1 cellular context compared by ENCODE assay signal in the genomic region with DNA sequence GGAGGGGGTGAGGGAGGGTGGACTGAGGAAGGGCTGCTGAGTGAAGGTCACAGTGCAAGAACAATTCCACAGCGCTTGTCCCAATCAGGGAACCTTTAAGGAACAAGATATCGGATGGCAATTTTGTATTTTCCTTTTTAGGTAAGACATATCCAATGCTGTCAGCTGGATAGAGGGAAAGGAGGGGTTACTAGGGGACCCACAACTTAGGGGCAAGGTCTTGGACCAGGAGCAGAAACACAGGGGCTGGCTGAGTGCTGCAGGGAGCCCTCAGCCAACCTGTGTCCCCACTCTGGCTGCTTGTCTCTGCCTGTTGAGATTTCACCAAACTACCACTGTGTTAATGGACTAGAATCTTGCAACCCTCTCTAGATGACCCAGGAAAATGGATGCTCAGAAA.
TF ChIP-seq lines count a peak whose summit lies in the region.

No MANE protein-coding gene starts in this region.

TF ChIP-seq in K562, 482 proteins besides CTCF, POLR2A, EP300 and RAD21:
- TF ChIP-seq TEAD2 (tag; IDR thresholded peaks at IDR 0.05), result no peak
- no peak for TF ChIP-seq LCOR (CRISPR knock-in tag; IDR thresholded peaks at IDR 0.05)
- no peak for TF ChIP-seq NCOA4 (IDR thresholded peaks at IDR 0.05; ENCODE audit: partially characterized antibody)
- TF ChIP-seq, protein P1, sequence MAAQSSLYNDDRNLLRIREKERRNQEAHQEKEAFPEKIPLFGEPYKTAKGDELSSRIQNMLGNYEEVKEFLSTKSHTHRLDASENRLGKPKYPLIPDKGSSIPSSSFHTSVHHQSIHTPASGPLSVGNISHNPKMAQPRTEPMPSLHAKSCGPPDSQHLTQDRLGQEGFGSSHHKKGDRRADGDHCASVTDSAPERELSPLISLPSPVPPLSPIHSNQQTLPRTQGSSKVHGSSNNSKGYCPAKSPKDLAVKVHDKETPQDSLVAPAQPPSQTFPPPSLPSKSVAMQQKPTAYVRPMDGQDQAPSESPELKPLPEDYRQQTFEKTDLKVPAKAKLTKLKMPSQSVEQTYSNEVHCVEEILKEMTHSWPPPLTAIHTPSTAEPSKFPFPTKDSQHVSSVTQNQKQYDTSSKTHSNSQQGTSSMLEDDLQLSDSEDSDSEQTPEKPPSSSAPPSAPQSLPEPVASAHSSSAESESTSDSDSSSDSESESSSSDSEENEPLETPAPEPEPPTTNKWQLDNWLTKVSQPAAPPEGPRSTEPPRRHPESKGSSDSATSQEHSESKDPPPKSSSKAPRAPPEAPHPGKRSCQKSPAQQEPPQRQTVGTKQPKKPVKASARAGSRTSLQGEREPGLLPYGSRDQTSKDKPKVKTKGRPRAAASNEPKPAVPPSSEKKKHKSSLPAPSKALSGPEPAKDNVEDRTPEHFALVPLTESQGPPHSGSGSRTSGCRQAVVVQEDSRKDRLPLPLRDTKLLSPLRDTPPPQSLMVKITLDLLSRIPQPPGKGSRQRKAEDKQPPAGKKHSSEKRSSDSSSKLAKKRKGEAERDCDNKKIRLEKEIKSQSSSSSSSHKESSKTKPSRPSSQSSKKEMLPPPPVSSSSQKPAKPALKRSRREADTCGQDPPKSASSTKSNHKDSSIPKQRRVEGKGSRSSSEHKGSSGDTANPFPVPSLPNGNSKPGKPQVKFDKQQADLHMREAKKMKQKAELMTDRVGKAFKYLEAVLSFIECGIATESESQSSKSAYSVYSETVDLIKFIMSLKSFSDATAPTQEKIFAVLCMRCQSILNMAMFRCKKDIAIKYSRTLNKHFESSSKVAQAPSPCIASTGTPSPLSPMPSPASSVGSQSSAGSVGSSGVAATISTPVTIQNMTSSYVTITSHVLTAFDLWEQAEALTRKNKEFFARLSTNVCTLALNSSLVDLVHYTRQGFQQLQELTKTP (IDR thresholded peaks at IDR 0.05; ENCODE audit: low read depth in 1 of 2, partially characterized antibody in 2 of 2), result no peak
- TF ChIP-seq HNRNPUL1 (IDR thresholded peaks at IDR 0.05; ENCODE audit: low read length), result no peak
- TF ChIP-seq TOE1 (IDR thresholded peaks at IDR 0.05; ENCODE audit: borderline replicate concordance), result no peak
- TF ChIP-seq TOE1 (CRISPR knock-in tag; IDR thresholded peaks at IDR 0.05; ENCODE audit: borderline replicate concordance, low read depth), result no peak
- no peak for TF ChIP-seq BDP1 (IDR thresholded peaks at IDR 0.05; ENCODE audit: insufficient read depth, insufficient read length)
- TF ChIP-seq, protein P2, sequence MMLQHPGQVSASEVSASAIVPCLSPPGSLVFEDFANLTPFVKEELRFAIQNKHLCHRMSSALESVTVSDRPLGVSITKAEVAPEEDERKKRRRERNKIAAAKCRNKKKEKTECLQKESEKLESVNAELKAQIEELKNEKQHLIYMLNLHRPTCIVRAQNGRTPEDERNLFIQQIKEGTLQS (IDR thresholded peaks at IDR 0.05), result no peak
- TF ChIP-seq, protein P2 (CRISPR knock-in tag; conservative IDR thresholded peaks at IDR 0.05), result no peak
- no peak for TF ChIP-seq MEF2D (tag; conservative IDR thresholded peaks at IDR 0.05; ENCODE audit: low read depth)
- no peak for TF ChIP-seq RCOR1 (IDR thresholded peaks at IDR 0.05; ENCODE audit: borderline replicate concordance in 1 of 2, low read depth in 2 of 2, low read length in 2 of 2)
- TF ChIP-seq, protein P3, sequence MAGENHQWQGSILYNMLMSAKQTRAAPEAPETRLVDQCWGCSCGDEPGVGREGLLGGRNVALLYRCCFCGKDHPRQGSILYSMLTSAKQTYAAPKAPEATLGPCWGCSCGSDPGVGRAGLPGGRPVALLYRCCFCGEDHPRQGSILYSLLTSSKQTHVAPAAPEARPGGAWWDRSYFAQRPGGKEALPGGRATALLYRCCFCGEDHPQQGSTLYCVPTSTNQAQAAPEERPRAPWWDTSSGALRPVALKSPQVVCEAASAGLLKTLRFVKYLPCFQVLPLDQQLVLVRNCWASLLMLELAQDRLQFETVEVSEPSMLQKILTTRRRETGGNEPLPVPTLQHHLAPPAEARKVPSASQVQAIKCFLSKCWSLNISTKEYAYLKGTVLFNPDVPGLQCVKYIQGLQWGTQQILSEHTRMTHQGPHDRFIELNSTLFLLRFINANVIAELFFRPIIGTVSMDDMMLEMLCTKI (IDR thresholded peaks at IDR 0.05; ENCODE audit: partially characterized antibody), result no peak
- TF ChIP-seq RFX5 (IDR thresholded peaks at IDR 0.05; ENCODE audit: low read depth, low read length), result no peak
- TF ChIP-seq, protein P4, sequence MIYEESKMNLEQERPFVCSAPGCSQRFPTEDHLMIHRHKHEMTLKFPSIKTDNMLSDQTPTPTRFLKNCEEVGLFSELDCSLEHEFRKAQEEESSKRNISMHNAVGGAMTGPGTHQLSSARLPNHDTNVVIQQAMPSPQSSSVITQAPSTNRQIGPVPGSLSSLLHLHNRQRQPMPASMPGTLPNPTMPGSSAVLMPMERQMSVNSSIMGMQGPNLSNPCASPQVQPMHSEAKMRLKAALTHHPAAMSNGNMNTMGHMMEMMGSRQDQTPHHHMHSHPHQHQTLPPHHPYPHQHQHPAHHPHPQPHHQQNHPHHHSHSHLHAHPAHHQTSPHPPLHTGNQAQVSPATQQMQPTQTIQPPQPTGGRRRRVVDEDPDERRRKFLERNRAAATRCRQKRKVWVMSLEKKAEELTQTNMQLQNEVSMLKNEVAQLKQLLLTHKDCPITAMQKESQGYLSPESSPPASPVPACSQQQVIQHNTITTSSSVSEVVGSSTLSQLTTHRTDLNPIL (CRISPR knock-in tag; IDR thresholded peaks at IDR 0.05), result no peak
- no peak for TF ChIP-seq PHB2 (IDR thresholded peaks at IDR 0.05; ENCODE audit: low read depth)
- TF ChIP-seq, protein P5, sequence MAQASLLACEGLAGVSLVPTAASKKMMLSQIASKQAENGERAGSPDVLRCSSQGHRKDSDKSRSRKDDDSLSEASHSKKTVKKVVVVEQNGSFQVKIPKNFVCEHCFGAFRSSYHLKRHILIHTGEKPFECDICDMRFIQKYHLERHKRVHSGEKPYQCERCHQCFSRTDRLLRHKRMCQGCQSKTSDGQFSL (CRISPR knock-in tag; IDR thresholded peaks at IDR 0.05), result no peak
- TF ChIP-seq, protein P5 (tag; IDR thresholded peaks at IDR 0.05), result no peak
- no peak for TF ChIP-seq MBD2 (IDR thresholded peaks at IDR 0.05; ENCODE audit: borderline replicate concordance, low read depth)
- TF ChIP-seq, protein P6, sequence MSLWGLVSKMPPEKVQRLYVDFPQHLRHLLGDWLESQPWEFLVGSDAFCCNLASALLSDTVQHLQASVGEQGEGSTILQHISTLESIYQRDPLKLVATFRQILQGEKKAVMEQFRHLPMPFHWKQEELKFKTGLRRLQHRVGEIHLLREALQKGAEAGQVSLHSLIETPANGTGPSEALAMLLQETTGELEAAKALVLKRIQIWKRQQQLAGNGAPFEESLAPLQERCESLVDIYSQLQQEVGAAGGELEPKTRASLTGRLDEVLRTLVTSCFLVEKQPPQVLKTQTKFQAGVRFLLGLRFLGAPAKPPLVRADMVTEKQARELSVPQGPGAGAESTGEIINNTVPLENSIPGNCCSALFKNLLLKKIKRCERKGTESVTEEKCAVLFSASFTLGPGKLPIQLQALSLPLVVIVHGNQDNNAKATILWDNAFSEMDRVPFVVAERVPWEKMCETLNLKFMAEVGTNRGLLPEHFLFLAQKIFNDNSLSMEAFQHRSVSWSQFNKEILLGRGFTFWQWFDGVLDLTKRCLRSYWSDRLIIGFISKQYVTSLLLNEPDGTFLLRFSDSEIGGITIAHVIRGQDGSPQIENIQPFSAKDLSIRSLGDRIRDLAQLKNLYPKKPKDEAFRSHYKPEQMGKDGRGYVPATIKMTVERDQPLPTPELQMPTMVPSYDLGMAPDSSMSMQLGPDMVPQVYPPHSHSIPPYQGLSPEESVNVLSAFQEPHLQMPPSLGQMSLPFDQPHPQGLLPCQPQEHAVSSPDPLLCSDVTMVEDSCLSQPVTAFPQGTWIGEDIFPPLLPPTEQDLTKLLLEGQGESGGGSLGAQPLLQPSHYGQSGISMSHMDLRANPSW (CRISPR knock-in tag; IDR thresholded peaks at IDR 0.05), result no peak
- no peak for TF ChIP-seq SMAD4 (CRISPR knock-in tag; conservative IDR thresholded peaks at IDR 0.05)
- no peak for TF ChIP-seq TRIM28 (IDR thresholded peaks at IDR 0.05)
- no peak for TF ChIP-seq ZBTB7A (IDR thresholded peaks at IDR 0.05; ENCODE audit: borderline replicate concordance, control insufficient read depth, low read depth, low read length)
